In genomic region chr7:106177738-106178592, GRCh38 we compare ENCODE assay signal across 14 cellular contexts.
A peak's percentile ranks its signal among the peaks of the same experiment; 100 is the strongest.
DNase-seq lines count a peak whose midpoint lies in the region; ATAC-seq and TF ChIP-seq lines count a peak whose summit lies in the region.
"Had no signal": no experiment of that assay in that cellular context is flagged by ENCODE, and none has a peak within 500 bp of the region (broad histone marks: within the 10 kb centered on the region; RNA-seq: fewer than 3 reads in every experiment).

No MANE protein-coding gene starts in this region.

- no peaks in the 10 kb centered on the region for H3K9me3 ChIP-seq in left ventricle myocardium inferior (replicated peaks)

- no peaks in the 10 kb centered on the region for H3K27me3 ChIP-seq in left ventricle myocardium inferior (ENCODE audit: low read depth)

- no peak overlapping the region for H3K4me3 Mint-ChIP-seq in activated T-cell treated with anti-CD3 and anti-CD28 coated beads, Interleukin-2, amount 50 U/mL, for 72 hours

- TF ChIP-seq CTCF in VCaP (conservative IDR thresholded peaks at IDR 0.05) (no peak), left ventricle myocardium inferior (IDR thresholded peaks at IDR 0.05; ENCODE audit: borderline replicate concordance) (no peak)

- no peaks in the 10 kb centered on the region for H3K36me3 ChIP-seq in left ventricle myocardium inferior

- ATAC-seq in activated T-cell treated with anti-CD3 and anti-CD28 coated beads, Interleukin-2, amount 50 U/mL, for 72 hours (replicated peaks in 1 of 2): no peak
- ATAC-seq in HG02759 (IDR thresholded peaks at IDR 0.05; ENCODE audit: unreplicated experiment): no peak
- ATAC-seq in HG02642 (IDR thresholded peaks at IDR 0.05; ENCODE audit: poor library complexity, unreplicated experiment): no peak

- peaks cover 22% of the 10 kb centered on the region for H3K4me1 Mint-ChIP-seq in activated T-cell treated with anti-CD3 and anti-CD28 coated beads, Interleukin-2, amount 50 U/mL, for 72 hours (ENCODE audit: low read depth)

- in situ Hi-C loops in G401 (cut with HindIII; ENCODE audit: low sequenced_read_pairs): no loop called here

- H3K9me3 Mint-ChIP-seq in activated T-cell treated with anti-CD3 and anti-CD28 coated beads, Interleukin-2, amount 50 U/mL, for 72 hours: peaks cover 0 to 2% of the 10 kb centered on the region in 2 donors

- DNase-seq in G401 (ENCODE audit: low spot score): peak; percentile 85
- peak; percentile 36 for DNase-seq in left ventricle myocardium inferior
- DNase-seq in posterior cingulate gyrus: peak in 7 of 10 donors; percentile 31 to 92 (median 62)
- no peak for DNase-seq in activated T-cell treated with anti-CD3 and anti-CD28 coated beads, Interleukin-2, amount 50 U/mL, for 72 hours
- no peak for DNase-seq in retina
- DNase-seq: activated CD4-positive, alpha-beta T cell treated with anti-CD3 and anti-CD28 coated beads for 4 hours; activated gamma-delta T cell; kidney; NCI-H187; nucleus accumbens; stimulated activated CD4-positive, alpha-beta T cell treated with anti-CD3 and anti-CD28 coated beads, Interleukin-2, amount 100 ng/mL, for 48 hours had no signal

- peaks cover 40% of the 10 kb centered on the region for H3K27me3 Mint-ChIP-seq in activated T-cell treated with anti-CD3 and anti-CD28 coated beads, Interleukin-2, amount 50 U/mL, for 72 hours (ENCODE audit: low read depth)

- peak overlapping the region; percentile 74 for H3K27ac ChIP-seq in VCaP
- H3K27ac ChIP-seq in left ventricle myocardium inferior (replicated peaks): peak overlapping the region; percentile 77

- H3K27ac Mint-ChIP-seq in activated T-cell treated with anti-CD3 and anti-CD28 coated beads, Interleukin-2, amount 50 U/mL, for 72 hours: no peak overlapping the region

- intact Hi-C loops in left ventricle myocardium inferior (cut with micrococcal nuclease): loop anchor here (2.0 kb wide), 1 partner anchor 285 kb away; no protein-coding TSS in a partner anchor
- intact Hi-C loops in posterior cingulate gyrus (cut with DNase I): loop anchor here (5.0 kb wide), 1 partner anchor 109 kb away; no protein-coding TSS in a partner anchor

- H3K4me3 ChIP-seq in left ventricle myocardium inferior: no peak overlapping the region

- H3K36me3 Mint-ChIP-seq in activated T-cell treated with anti-CD3 and anti-CD28 coated beads, Interleukin-2, amount 50 U/mL, for 72 hours (ENCODE audit: insufficient read depth in 2 of 2): no peaks in the 10 kb centered on the region

- peaks cover 43% of the 10 kb centered on the region for H3K4me1 ChIP-seq in left ventricle myocardium inferior

Comparison
In these comparisons a context has a peak if more than half of its experiments do, and no peak if none do; other contexts are left out.
1. DNase-seq: peak in G401 (single experiment), left ventricle myocardium inferior (single experiment) and posterior cingulate gyrus (7 of 10); none in activated T-cell treated with anti-CD3 and anti-CD28 coated beads, Interleukin-2, amount 50 U/mL, for 72 hours (0 of 2) and retina (single experiment).